Comparison of ENCODE assay signal across 26 cellular contexts in the genomic region with DNA sequence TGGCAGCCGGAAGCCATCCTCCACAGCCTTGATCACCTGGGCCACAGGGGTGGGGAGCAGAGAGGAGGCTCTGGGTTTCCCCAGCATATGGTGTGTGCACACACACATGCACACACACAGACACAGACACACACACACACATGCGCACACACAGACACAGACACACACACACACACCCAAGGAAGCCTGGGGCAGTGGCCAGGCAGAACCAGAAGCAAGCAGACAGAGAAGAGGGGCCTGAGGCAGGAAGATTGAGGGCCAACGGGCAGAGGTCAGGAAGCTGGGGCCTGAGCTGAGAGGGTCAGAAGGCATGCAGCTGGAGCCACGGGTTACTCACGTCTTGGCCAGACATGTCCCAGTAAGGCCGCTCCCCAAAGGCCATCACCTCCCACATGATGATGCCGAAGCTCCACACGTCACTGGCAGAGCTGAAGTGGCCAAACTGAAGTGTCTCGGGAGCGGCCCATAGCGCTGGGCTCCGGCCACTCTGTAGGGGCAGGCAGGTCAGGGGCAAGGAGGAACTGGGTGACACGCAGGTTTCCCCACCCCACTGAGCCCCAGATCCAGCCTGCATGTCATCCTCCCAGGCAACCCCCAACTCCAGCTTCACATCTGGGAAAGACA. TPM values are rescaled to one million over a fixed set of nuclear protein-coding genes. Genes with fewer than 3 reads are reported as not detected.
"Had no signal": no experiment of that assay in that cellular context is flagged by ENCODE, and none has a peak within 500 bp of the region (broad histone marks: within the 10 kb centered on the region; RNA-seq: fewer than 3 reads in every experiment).

No MANE protein-coding gene starts in this region.

- H3K36me3 ChIP-seq: breast epithelium, colonic mucosa, ovary, stomach, suprapubic skin, tibial artery, upper lobe of right lung had no signal

- H3K27me3 Mint-ChIP-seq: activated B cell treated with CpG ODN at 0.5 μM for 24 hours had no signal

- H3K36me3 Mint-ChIP-seq: activated naive CD4-positive, alpha-beta T cell treated with anti-CD3 and anti-CD28 coated beads, Interleukin-2, amount 50 U/mL, for 72 hours; memory B cell; natural killer cell; stimulated activated naive B cell treated with anti-CD40 and anti-IgM and Interleukin-4, amounts not matched to agents 10 μg/mL and 1 μg/mL and 100 μg/mL, for 72 hours had no signal

- H3K4me3 Mint-ChIP-seq: activated B cell treated with CpG ODN at 0.5 μM for 24 hours; activated T-cell treated with anti-CD3 and anti-CD28 coated beads, Interleukin-2, amount 50 U/mL, for 72 hours; memory B cell; natural killer cell; stimulated activated naive B cell treated with anti-CD40 and anti-IgM and Interleukin-4, amounts not matched to agents 10 μg/mL and 1 μg/mL and 100 μg/mL, for 72 hours; T-helper 2 cell treated with Interferon-gamma antibody and Interleukin-4, amounts not matched to agents 5 μg/mL and 100 μg/mL, for 36 hours had no signal

- H3K27ac Mint-ChIP-seq: activated B cell treated with CpG ODN at 0.5 μM for 24 hours; activated naive CD4-positive, alpha-beta T cell treated with anti-CD3 and anti-CD28 coated beads, Interleukin-2, amount 50 U/mL, for 72 hours; activated T-cell treated with anti-CD3 and anti-CD28 coated beads, Interleukin-2, amount 50 U/mL, for 72 hours; memory B cell; natural killer cell; stimulated activated naive B cell treated with anti-CD40 and anti-IgM and Interleukin-4, amounts not matched to agents 10 μg/mL and 1 μg/mL and 100 μg/mL, for 72 hours; T-helper 2 cell treated with Interferon-gamma antibody and Interleukin-4, amounts not matched to agents 5 μg/mL and 100 μg/mL, for 36 hours had no signal

- DNase-seq: activated B cell treated with CpG ODN at 0.5 μM for 24 hours; activated CD4-positive, alpha-beta T cell treated with anti-CD3 and anti-CD28 coated beads, Interleukin-2, amount 50 U/mL, for 1 hour; activated naive CD4-positive, alpha-beta T cell; activated T-cell treated with anti-CD3 and anti-CD28 coated beads for 4 hours; activated T-cell treated with anti-CD3 and anti-CD28 coated beads, Interleukin-2, amount 50 U/mL, for 72 hours; cerebellar nuclear complex; colonic mucosa; effector CD8-positive, alpha-beta T cell; hippocampal formation; left colon; natural killer cell; ovary; psoas muscle; stimulated activated CD4-positive, alpha-beta T cell treated with anti-CD3 and anti-CD28 coated beads, Interleukin-15, amount 100 ng/mL, for 24 hours; stimulated activated CD4-positive, alpha-beta T cell treated with anti-CD3 and anti-CD28 coated beads, Interleukin-2, amount 100 ng/mL, for 24 hours; stimulated activated naive B cell treated with anti-CD40 and anti-IgM and Interleukin-4, amounts not matched to agents 10 μg/mL and 1 μg/mL and 100 μg/mL, for 72 hours; stomach; T-helper 1 cell; upper lobe of right lung had no signal

- H3K9me3 Mint-ChIP-seq: activated B cell treated with CpG ODN at 0.5 μM for 24 hours; activated naive CD4-positive, alpha-beta T cell treated with anti-CD3 and anti-CD28 coated beads, Interleukin-2, amount 50 U/mL, for 72 hours; activated T-cell treated with anti-CD3 and anti-CD28 coated beads, Interleukin-2, amount 50 U/mL, for 72 hours; memory B cell; natural killer cell; stimulated activated naive B cell treated with anti-CD40 and anti-IgM and Interleukin-4, amounts not matched to agents 10 μg/mL and 1 μg/mL and 100 μg/mL, for 72 hours; T-helper 2 cell treated with Interferon-gamma antibody and Interleukin-4, amounts not matched to agents 5 μg/mL and 100 μg/mL, for 36 hours had no signal

- H3K4me3 ChIP-seq: breast epithelium, colonic mucosa, ovary, psoas muscle, stomach, suprapubic skin, tibial artery, upper lobe of right lung had no signal

- H3K4me1 Mint-ChIP-seq: activated B cell treated with CpG ODN at 0.5 μM for 24 hours; memory B cell; natural killer cell; stimulated activated naive B cell treated with anti-CD40 and anti-IgM and Interleukin-4, amounts not matched to agents 10 μg/mL and 1 μg/mL and 100 μg/mL, for 72 hours had no signal

- H3K27ac ChIP-seq: breast epithelium, colonic mucosa, ovary, psoas muscle, stomach, suprapubic skin, tibial artery, upper lobe of right lung had no signal

- H3K4me1 ChIP-seq: breast epithelium, colonic mucosa, psoas muscle, stomach, tibial artery, upper lobe of right lung had no signal

- H3K9me3 ChIP-seq: breast epithelium, colonic mucosa, ovary, psoas muscle, stomach, suprapubic skin, tibial artery, upper lobe of right lung had no signal

- H3K27me3 ChIP-seq: breast epithelium, colonic mucosa, ovary, upper lobe of right lung had no signal

RNA-seq across cellular contexts. Expression of a gene that starts 45.2 kb away (rescaled TPM):
- total RNA-seq: natural killer cell, psoas muscle had no signal
- polyA plus RNA-seq: keratinocyte had no signal
